1 cellular context compared by ENCODE assay signal in the genomic region with DNA sequence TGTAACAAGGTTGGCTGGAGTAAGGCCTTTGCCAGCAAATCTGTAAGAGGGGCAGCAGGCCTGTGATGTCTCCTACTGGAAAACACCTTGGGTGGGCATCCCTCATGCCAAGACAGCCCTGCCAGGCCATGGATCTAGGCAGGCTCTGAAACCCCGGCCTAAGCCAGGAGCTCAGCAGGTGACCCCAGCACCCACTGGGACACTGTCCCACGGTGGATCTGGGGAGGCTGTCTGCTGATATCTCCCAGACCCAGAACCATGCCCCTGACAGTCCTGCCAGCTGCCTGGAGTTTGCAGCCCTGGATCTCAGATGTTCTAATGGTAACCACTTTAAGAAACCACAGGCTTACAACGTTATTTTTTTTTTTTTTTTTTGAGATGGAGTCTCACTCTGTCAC.
TF ChIP-seq lines count a peak whose summit lies in the region.

No MANE protein-coding gene starts in this region.

TF ChIP-seq in SK-N-SH, 30 proteins besides CTCF, POLR2A, EP300 and RAD21 (continued from another document):
- TF ChIP-seq, protein P1, sequence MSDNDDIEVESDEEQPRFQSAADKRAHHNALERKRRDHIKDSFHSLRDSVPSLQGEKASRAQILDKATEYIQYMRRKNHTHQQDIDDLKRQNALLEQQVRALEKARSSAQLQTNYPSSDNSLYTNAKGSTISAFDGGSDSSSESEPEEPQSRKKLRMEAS (IDR thresholded peaks at IDR 0.05; ENCODE audit: low read depth) = no peak
- TF ChIP-seq SIN3A (IDR thresholded peaks at IDR 0.05; ENCODE audit: borderline replicate concordance, low read depth, low read length) (no peak), FOXJ3 (CRISPR knock-in tag; IDR thresholded peaks at IDR 0.05) (no peak), CHD2 (IDR thresholded peaks at IDR 0.05; ENCODE audit: low read length, partially characterized antibody) (no peak), RCOR1 (IDR thresholded peaks at IDR 0.05; ENCODE audit: low read length) (no peak), JUND (IDR thresholded peaks at IDR 0.05) (no peak)
